In the genomic region with DNA sequence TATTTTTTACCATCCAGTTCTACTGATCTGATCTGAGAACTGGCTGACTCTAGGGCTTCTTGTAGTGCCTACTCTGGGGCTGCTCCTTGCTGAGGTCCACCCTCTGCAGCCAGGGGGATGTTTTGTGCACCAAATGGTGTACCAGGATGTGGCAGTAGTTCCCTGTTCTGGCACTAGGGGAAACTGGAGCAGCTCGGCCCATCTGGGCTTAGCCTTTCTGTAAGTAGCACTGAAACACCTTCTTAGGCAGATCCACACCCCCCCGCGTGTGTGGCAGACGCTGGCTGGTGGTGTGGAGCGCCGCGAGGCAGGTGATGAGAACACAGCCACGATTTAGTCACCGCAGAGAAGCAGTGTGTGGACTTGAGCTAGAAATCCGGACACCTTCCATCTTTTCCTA, we compare ENCODE assay signal across 9 cellular contexts. TPM values are rescaled to one million over a fixed set of nuclear protein-coding genes. Genes with fewer than 3 reads are reported as not detected.
DNase-seq lines count a peak whose midpoint lies in the region; ATAC-seq and TF ChIP-seq lines count a peak whose summit lies in the region.
"Had no signal": no experiment of that assay in that cellular context is flagged by ENCODE, and none has a peak within 500 bp of the region (broad histone marks: within the 10 kb centered on the region; RNA-seq: fewer than 3 reads in every experiment).

No MANE protein-coding gene starts in this region.

- no peak overlapping the region for H3K4me3 ChIP-seq in LNCaP clone FGC (ENCODE audit: low read depth, low read length)
- no peak overlapping the region for H3K4me3 ChIP-seq in right atrium auricular region
- no peak overlapping the region for H3K4me3 ChIP-seq in thyroid gland (replicated peaks in 1 of 3)

- CTCF ChIA-PET in activated CD4-positive, alpha-beta memory T cell treated with anti-CD3 and anti-CD28 coated beads for 36 hours (lab: Charles Lee): no interaction called here

- H3K27me3 ChIP-seq in right atrium auricular region (no peaks in the 10 kb centered on the region), thyroid gland (no peaks in the 10 kb centered on the region)

- intact Hi-C loops in activated CD4-positive, alpha-beta memory T cell treated with anti-CD3 and anti-CD28 coated beads for 36 hours (cut with micrococcal nuclease): no loop called here
- intact Hi-C loops in thyroid gland (cut with DNase I): no loop called here

- H3K36me3 ChIP-seq in right atrium auricular region: no peaks in the 10 kb centered on the region
- H3K36me3 ChIP-seq in thyroid gland: no peaks in the 10 kb centered on the region

- H3K27ac ChIP-seq in right atrium auricular region (peak overlapping the region; percentile 7 to 36), thyroid gland (no peak overlapping the region)

- POLR2A ChIA-PET in activated CD4-positive, alpha-beta memory T cell treated with anti-CD3 and anti-CD28 coated beads for 36 hours (lab: Charles Lee): no interaction called here

- TF ChIP-seq CTCF in LNCaP clone FGC (IDR thresholded peaks at IDR 0.05; ENCODE audit: control insufficient read depth, extremely low read depth, insufficient read depth) (peak; percentile 14; the same call in 1 of the 2 replicates), right atrium auricular region (IDR thresholded peaks at IDR 0.05) (peak in 1 of 2 donors; percentile 59), thyroid gland (IDR thresholded peaks at IDR 0.05) (peak in 4 of 6 experiments; percentile 4 to 39 (median 34))

- TF ChIP-seq POLR2A in thyroid gland (IDR thresholded peaks at IDR 0.05): no peak

- H3K4me3 Mint-ChIP-seq in activated CD4-positive, alpha-beta memory T cell treated with anti-CD3 and anti-CD28 coated beads for 36 hours: no peak overlapping the region
- H3K4me3 Mint-ChIP-seq: natural killer cell treated with Interleukin-12 subunit alpha and Interleukin-12 subunit beta and Interleukin-15 and Interleukin-18, amount 100 ng/mL, for 72 hours; T-helper 1 cell treated with Interleukin-12 subunit alpha and Interleukin-12 subunit beta and Interleukin-4 antibody, amounts not matched to agents 30 μg/mL and 1 μg/mL, for 36 hours had no signal

- no peaks in the 10 kb centered on the region for H3K27me3 Mint-ChIP-seq in activated CD4-positive, alpha-beta memory T cell treated with anti-CD3 and anti-CD28 coated beads for 36 hours
- H3K27me3 Mint-ChIP-seq: natural killer cell treated with Interleukin-12 subunit alpha and Interleukin-12 subunit beta and Interleukin-15 and Interleukin-18, amount 100 ng/mL, for 72 hours had no signal

- 61 to 84% methylated on average over 6 to 10 of the region's 10 CpGs for WGBS in thyroid gland, 2 donors

- DNase-seq in G401 (ENCODE audit: low spot score): peak; percentile 86
- DNase-seq in LNCaP clone FGC (ENCODE audit: low read depth): no peak
- DNase-seq in activated CD4-positive, alpha-beta memory T cell treated with anti-CD3 and anti-CD28 coated beads for 36 hours: peak; percentile 48
- DNase-seq in right atrium auricular region (ENCODE audit: low spot score): no peak
- DNase-seq in thyroid gland: peak; percentile 18 to 19

- peaks cover 11% of the 10 kb centered on the region for H3K4me1 Mint-ChIP-seq in activated CD4-positive, alpha-beta memory T cell treated with anti-CD3 and anti-CD28 coated beads for 36 hours (ENCODE audit: low read depth)

- H3K36me3 Mint-ChIP-seq in activated CD4-positive, alpha-beta memory T cell treated with anti-CD3 and anti-CD28 coated beads for 36 hours: peaks cover 7% of the 10 kb centered on the region
- H3K36me3 Mint-ChIP-seq: natural killer cell treated with Interleukin-12 subunit alpha and Interleukin-12 subunit beta and Interleukin-15 and Interleukin-18, amount 100 ng/mL, for 72 hours had no signal

- H3K27ac Mint-ChIP-seq in activated CD4-positive, alpha-beta memory T cell treated with anti-CD3 and anti-CD28 coated beads for 36 hours: no peak overlapping the region
- H3K27ac Mint-ChIP-seq: natural killer cell treated with Interleukin-12 subunit alpha and Interleukin-12 subunit beta and Interleukin-15 and Interleukin-18, amount 100 ng/mL, for 72 hours; T-helper 1 cell treated with Interleukin-12 subunit alpha and Interleukin-12 subunit beta and Interleukin-4 antibody, amounts not matched to agents 30 μg/mL and 1 μg/mL, for 36 hours had no signal

- no peaks in the 10 kb centered on the region for H3K9me3 ChIP-seq in right atrium auricular region
- no peaks in the 10 kb centered on the region for H3K9me3 ChIP-seq in thyroid gland

- no peaks in the 10 kb centered on the region for H3K9me3 Mint-ChIP-seq in activated CD4-positive, alpha-beta memory T cell treated with anti-CD3 and anti-CD28 coated beads for 36 hours
- H3K9me3 Mint-ChIP-seq: natural killer cell treated with Interleukin-12 subunit alpha and Interleukin-12 subunit beta and Interleukin-15 and Interleukin-18, amount 100 ng/mL, for 72 hours; T-helper 1 cell treated with Interleukin-12 subunit alpha and Interleukin-12 subunit beta and Interleukin-4 antibody, amounts not matched to agents 30 μg/mL and 1 μg/mL, for 36 hours had no signal

- in situ Hi-C loops in G401 (cut with HindIII; ENCODE audit: low sequenced_read_pairs): no loop called here

- H3K4me1 ChIP-seq in right atrium auricular region (peaks cover 0 to 14% of the 10 kb centered on the region in 2 donors), thyroid gland (peaks cover 13 to 14% of the 10 kb centered on the region in 2 donors)

- ATAC-seq in GM18873 (IDR thresholded peaks at IDR 0.05; ENCODE audit: low FRiP score, unreplicated experiment) (no peak), GM21390 (IDR thresholded peaks at IDR 0.05; ENCODE audit: unreplicated experiment) (no peak)

RNA-seq across cellular contexts. Expression of gene DUSP14, which starts 17.0 kb away (rescaled TPM):
- total RNA-seq in G401 (2014; rRNA removed; shearing (Covaris generic)): 42.7 and 59.0 TPM in 2 replicates
- 10 to 100 TPM; 17.4 to 19.0 TPM for total RNA-seq in activated CD4-positive, alpha-beta memory T cell treated with anti-CD3 and anti-CD28 coated beads for 36 hours
- total RNA-seq in right atrium auricular region: 10 to 100 TPM; 35.3 to 39.6 TPM
- 10 to 100 TPM; 52.7 to 74.5 (median 59.0) TPM for total RNA-seq in thyroid gland

Comparison
In these comparisons a context has a peak if more than half of its experiments do, and no peak if none do; other contexts are left out.
1. DNase-seq: peak in G401 (single experiment), activated CD4-positive, alpha-beta memory T cell treated with anti-CD3 and anti-CD28 coated beads for 36 hours (single experiment) and thyroid gland (2 of 2); none in LNCaP clone FGC (single experiment) and right atrium auricular region (single experiment).
2. H3K27ac ChIP-seq: peak in right atrium auricular region (2 of 2); none in thyroid gland (0 of 3).